In genomic region chr6:30557683-30557981, GRCh38 we compare ENCODE assay signal across 8 cellular contexts. TPM values are rescaled to one million over a fixed set of nuclear protein-coding genes. Genes with fewer than 3 reads are reported as not detected.
DNase-seq lines count a peak whose midpoint lies in the region; ATAC-seq and TF ChIP-seq lines count a peak whose summit lies in the region.

No MANE protein-coding gene starts in this region.

- peaks cover 6% of the 10 kb centered on the region for H3K79me1 ChIP-seq in neuronal stem cell (ENCODE audit: low read depth, low read length)

- CTCF ChIA-PET in SK-N-SH (lab: Yijun Ruan, JAX), result interaction anchor here (4.0 to 9.4 kb wide), 2 partner anchors 15 to 40 kb away, joined by 17 to 140 read pairs; no protein-coding TSS in a partner anchor

- H2BK15ac ChIP-seq in neuronal stem cell (ENCODE audit: low read length), result no peak overlapping the region

- no peak overlapping the region for H3K14ac ChIP-seq in neuronal stem cell (ENCODE audit: low read length)

- H3K9me3 ChIP-seq in SK-N-SH, result no peaks in the 10 kb centered on the region
- H3K9me3 ChIP-seq in SJCRH30 (replicated peaks), result no peaks in the 10 kb centered on the region
- no peaks in the 10 kb centered on the region for H3K9me3 ChIP-seq in neuronal stem cell (replicated peaks in 1 of 2; ENCODE audit: control insufficient read depth in 2 of 2, insufficient read depth in 1 of 2, low read depth in 1 of 2, low read length in 2 of 2)

- H4K8ac ChIP-seq in neuronal stem cell (ENCODE audit: low read depth, low read length), result no peak overlapping the region

- H2BK120ac ChIP-seq in neuronal stem cell (ENCODE audit: low read depth, low read length), result no peak overlapping the region

- no peaks in the 10 kb centered on the region for H3K9me3 Mint-ChIP-seq in effector memory CD8-positive, alpha-beta T cell

- H3K18ac ChIP-seq in neuronal stem cell (ENCODE audit: low read length), result no peak overlapping the region

- no peak overlapping the region for H2BK5ac ChIP-seq in neuronal stem cell (ENCODE audit: low read length)

- POLR2A ChIA-PET in SK-N-SH (lab: Yijun Ruan, JAX), result interaction anchor here (0.9 to 3.6 kb wide), 6 partner anchors 9 to 1277 kb away, joined by 3 to 22 read pairs (median 8); partner anchors contain the start of gene ABCF1

- peak overlapping the region; percentile 76 for H3K23ac ChIP-seq in neuronal stem cell (ENCODE audit: low read depth, low read length, poor library complexity)

- H2AK5ac ChIP-seq in neuronal stem cell (ENCODE audit: low read depth, low read length), result no peak overlapping the region

- peaks cover 50% of the 10 kb centered on the region for H3K36me3 Mint-ChIP-seq in effector memory CD8-positive, alpha-beta T cell (ENCODE audit: insufficient read depth)

- H3K79me2 ChIP-seq in SK-N-SH (ENCODE audit: insufficient read depth), result peaks cover 41% of the 10 kb centered on the region

- peak overlapping the region; percentile 99 for H3K27ac Mint-ChIP-seq in effector memory CD8-positive, alpha-beta T cell

- WGBS in SK-N-SH (ENCODE audit: low lambda C conversion rate), result 0% methylated on average over 6 of the region's 6 CpGs
- WGBS in neuronal stem cell (ENCODE audit: extremely low coverage in 2 of 2, insufficient read length in 2 of 2, insufficient replicate concordance in 1 of 2), 2 donors, result no CpG with 5 or more reads among the region's 6 CpGs

- no peak overlapping the region for H2BK12ac ChIP-seq in neuronal stem cell (ENCODE audit: low read length)

- H3K4me3 Mint-ChIP-seq in effector memory CD8-positive, alpha-beta T cell, result peak overlapping the region; percentile 94 to 98

- H3K4me2 ChIP-seq in SK-N-SH (peak overlapping the region; percentile 95), neuronal stem cell (ENCODE audit: insufficient read depth, low read length, poor library complexity, severe bottlenecking) (peak overlapping the region; percentile 89)

- no peak overlapping the region for H4K91ac ChIP-seq in neuronal stem cell (ENCODE audit: low read depth, low read length, poor library complexity)

- H3K9ac ChIP-seq in SK-N-SH (peak overlapping the region; percentile 93), neuronal stem cell (ENCODE audit: low read depth, low read length, poor library complexity) (no peak overlapping the region)

- H3K27me3 Mint-ChIP-seq in effector memory CD8-positive, alpha-beta T cell, result no peaks in the 10 kb centered on the region

- H3K36me3 ChIP-seq in SK-N-SH (replicated peaks in 1 of 2; ENCODE audit: control insufficient read depth in 1 of 2, insufficient read depth in 2 of 2, low read length in 1 of 2) (peaks cover 32 to 42% of the 10 kb centered on the region in 2 experiments), SJCRH30 (peaks cover 14% of the 10 kb centered on the region; the same call in 1 of the 2 replicates), neuronal stem cell (replicated peaks in 1 of 2; ENCODE audit: control insufficient read depth in 2 of 2, insufficient read depth in 2 of 2, low read length in 2 of 2) (peaks cover 19 to 58% of the 10 kb centered on the region in 2 donors)

- peaks cover 29 to 33% of the 10 kb centered on the region in 2 donors for H3K4me1 Mint-ChIP-seq in effector memory CD8-positive, alpha-beta T cell (ENCODE audit: low read depth in 2 of 2)

- H4K20me1 ChIP-seq in SK-N-SH (ENCODE audit: insufficient read depth), result no peaks in the 10 kb centered on the region

- H3K27me3 ChIP-seq in SK-N-SH (ENCODE audit: insufficient read depth) (no peaks in the 10 kb centered on the region), SJCRH30 (no peaks in the 10 kb centered on the region), neuronal stem cell (ENCODE audit: control insufficient read depth in 3 of 3, insufficient read depth in 3 of 3, low read depth in 1 of 3, low read length in 3 of 3) (no peaks in the 10 kb centered on the region)

- no peak overlapping the region for H3K4ac ChIP-seq in neuronal stem cell (ENCODE audit: low read length)

- H3F3A ChIP-seq in SK-N-SH (replicated peaks; ENCODE audit: insufficient read depth), result peaks cover 10% of the 10 kb centered on the region

- DNase-seq in SK-N-SH, result no peak
- no peak for DNase-seq in SJCRH30
- DNase-seq in effector memory CD8-positive, alpha-beta T cell, result no peak
- DNase-seq in neuronal stem cell (ENCODE audit: low spot score), result no peak
- no peak for DNase-seq in NCI-H82 treated with DMSO at 0.1 percent for 48 hours (lab: John Stamatoyannopoulos, UW; ENCODE audit: unreplicated experiment)
- no peak for DNase-seq in NCI-H1048 (lab: John Stamatoyannopoulos, UW)

- H3K4me1 ChIP-seq in SK-N-SH (ENCODE audit: control insufficient read depth in 1 of 2, insufficient read depth in 2 of 2, low read depth in 1 of 2, low read length in 1 of 2) (peaks cover 15 to 17% of the 10 kb centered on the region in 2 experiments), SJCRH30 (no peaks in the 10 kb centered on the region), neuronal stem cell (ENCODE audit: control insufficient read depth in 2 of 2, insufficient read depth in 1 of 2, low read depth in 1 of 2, low read length in 2 of 2) (peaks cover 0 to 7% of the 10 kb centered on the region in 2 donors)

- peak overlapping the region; percentile 90 to 99 for H3K27ac ChIP-seq in SK-N-SH (ENCODE audit: low read depth in 2 of 2, low read length in 1 of 2)
- peak overlapping the region; percentile 78 for H3K27ac ChIP-seq in SJCRH30
- H3K27ac ChIP-seq in neuronal stem cell (replicated peaks; ENCODE audit: low read length), result no peak overlapping the region

- H2AFZ ChIP-seq in SK-N-SH (ENCODE audit: low read depth) (no peak overlapping the region; the same call in 1 of the 2 replicates), neuronal stem cell (ENCODE audit: low read length) (peak overlapping the region; percentile 100)

- no peak for TF ChIP-seq CTCF in SK-N-SH (IDR thresholded peaks at IDR 0.05)

- H3K4me3 ChIP-seq in SK-N-SH (ENCODE audit: low read depth in 2 of 2, low read length in 1 of 2) (peak overlapping the region; percentile 93 to 99), SJCRH30 (peak overlapping the region; percentile 79), neuronal stem cell (ENCODE audit: low read length in 2 of 2) (peak overlapping the region; percentile 90 to 95)

- no peak for TF ChIP-seq EP300 in SK-N-SH (IDR thresholded peaks at IDR 0.05; ENCODE audit: borderline replicate concordance in 1 of 2, low read depth in 1 of 2, low read length in 1 of 2)

- ATAC-seq in SK-N-SH treated with all-trans-retinoic acid at 6 μM for 48 hours (no peak), HG03378 (IDR thresholded peaks at IDR 0.05; ENCODE audit: unreplicated experiment) (no peak)
- ATAC-seq in effector memory CD8-positive, alpha-beta T cell (replicated peaks), result no peak

- no peaks in the 10 kb centered on the region for H3K9me2 ChIP-seq in SK-N-SH

- TF ChIP-seq RAD21 in SK-N-SH (IDR thresholded peaks at IDR 0.05; ENCODE audit: low read length), result no peak

TF ChIP-seq in SK-N-SH, 30 proteins besides CTCF, POLR2A, EP300 and RAD21:
- TF ChIP-seq RCOR1 (IDR thresholded peaks at IDR 0.05; ENCODE audit: low read length), result no peak
- TF ChIP-seq GATA2 (CRISPR knock-in tag; IDR thresholded peaks at IDR 0.05), result peak; percentile 0; the same call in 1 of the 2 replicates

TF ChIP-seq in SK-N-SH treated with all-trans-retinoic acid at 6 μM for 48 hours, 23 proteins besides CTCF, POLR2A, EP300 and RAD21:
- no peak for TF ChIP-seq CSDC2 (CRISPR knock-in tag; IDR thresholded peaks at IDR 0.05)
- TF ChIP-seq POU6F1 (CRISPR knock-in tag; IDR thresholded peaks at IDR 0.05; ENCODE audit: borderline replicate concordance, low read depth), result no peak
- no peak for TF ChIP-seq SNAI2 (CRISPR knock-in tag; IDR thresholded peaks at IDR 0.05)
- no peak for TF ChIP-seq ZNF8 (CRISPR knock-in tag; IDR thresholded peaks at IDR 0.05)

RNA-seq across cellular contexts. Expression of gene PRR3, which starts 0.5 kb away (rescaled TPM):
- polyA plus RNA-seq in SK-N-SH (2012; rRNA removed), result 21.2 and 26.0 TPM in 2 replicates
- polyA plus RNA-seq in SK-N-SH (2012; cell fraction: cytosol; rRNA removed), result 18.2 and 20.1 TPM in 2 replicates
- 22.4 and 25.0 TPM in 2 replicates for polyA plus RNA-seq in SK-N-SH (2012; cell fraction: nucleus; rRNA removed)
- 30.1 and 30.8 TPM in 2 replicates for total RNA-seq in SJCRH30 (2014; rRNA removed; shearing (Covaris generic))
- 44.2 TPM for polyA plus RNA-seq in neuronal stem cell (2013, experiment 1 of 2)
- 43.6 TPM for polyA plus RNA-seq in neuronal stem cell (2013, experiment 2 of 2)

RNA-seq across cellular contexts. Expression of gene GNL1, which starts 1.3 kb away (rescaled TPM):
- 36.4 and 43.3 TPM in 2 replicates for polyA plus RNA-seq in SK-N-SH (2012; rRNA removed)
- polyA plus RNA-seq in SK-N-SH (2012; cell fraction: cytosol; rRNA removed), result 22.2 and 31.4 TPM in 2 replicates
- polyA plus RNA-seq in SK-N-SH (2012; cell fraction: nucleus; rRNA removed), result 48.8 and 67.1 TPM in 2 replicates
- 35.7 and 42.4 TPM in 2 replicates for total RNA-seq in SJCRH30 (2014; rRNA removed; shearing (Covaris generic))
- 22.0 TPM for polyA plus RNA-seq in neuronal stem cell (2013, experiment 1 of 2)
- polyA plus RNA-seq in neuronal stem cell (2013, experiment 2 of 2), result 21.0 TPM

RNA-seq across cellular contexts. Expression of gene ABCF1, which starts 13.6 kb away (rescaled TPM):
- polyA plus RNA-seq in SK-N-SH (2012; rRNA removed), result 42.5 and 53.4 TPM in 2 replicates
- 38.9 and 40.2 TPM in 2 replicates for polyA plus RNA-seq in SK-N-SH (2012; cell fraction: cytosol; rRNA removed)
- polyA plus RNA-seq in SK-N-SH (2012; cell fraction: nucleus; rRNA removed), result 62.5 and 80.8 TPM in 2 replicates
- 68.0 and 74.7 TPM in 2 replicates for total RNA-seq in SJCRH30 (2014; rRNA removed; shearing (Covaris generic))
- polyA plus RNA-seq in neuronal stem cell (2013, experiment 1 of 2), result 66.4 TPM
- polyA plus RNA-seq in neuronal stem cell (2013, experiment 2 of 2), result 63.9 TPM

RNA-seq across cellular contexts. Expression of gene PPP1R10, which starts 59.4 kb away (rescaled TPM):
- 16.8 and 22.1 TPM in 2 replicates for polyA plus RNA-seq in SK-N-SH (2012; rRNA removed)
- 11.9 and 13.4 TPM in 2 replicates for polyA plus RNA-seq in SK-N-SH (2012; cell fraction: cytosol; rRNA removed)
- polyA plus RNA-seq in SK-N-SH (2012; cell fraction: nucleus; rRNA removed), result 36.9 and 46.7 TPM in 2 replicates
- 93.7 and 120 TPM in 2 replicates for total RNA-seq in SJCRH30 (2014; rRNA removed; shearing (Covaris generic))
- 85.6 TPM for polyA plus RNA-seq in neuronal stem cell (2013, experiment 1 of 2)
- polyA plus RNA-seq in neuronal stem cell (2013, experiment 2 of 2), result 93.7 TPM
